Comparison of ENCODE assay signal across 8 cellular contexts in genomic region chr6:116278478-116278822, GRCh38. TPM values are rescaled to one million over a fixed set of nuclear protein-coding genes. Genes with fewer than 3 reads are reported as not detected.
A peak's percentile ranks its signal among the peaks of the same experiment; 100 is the strongest.
DNase-seq lines count a peak whose midpoint lies in the region; ATAC-seq and TF ChIP-seq lines count a peak whose summit lies in the region.

No MANE protein-coding gene starts in this region.

- H3K36me3 ChIP-seq in DND-41 (ENCODE audit: insufficient read depth, low read length), result peaks cover 52% of the 10 kb centered on the region
- H3K36me3 ChIP-seq in Panc1 (ENCODE audit: control insufficient read depth, insufficient read depth, low read length), result peaks cover 8% of the 10 kb centered on the region
- no peaks in the 10 kb centered on the region for H3K36me3 ChIP-seq in parathyroid adenoma (ENCODE audit: control insufficient read depth, insufficient read depth, low read length)

- in situ Hi-C loops in Panc1 (cut with HindIII; ENCODE audit: low pct_unique_long_range_greater_than_20kb, low sequenced_read_pairs), result no loop called here

- peaks cover 60% of the 10 kb centered on the region for H3K4me1 ChIP-seq in DND-41 (ENCODE audit: insufficient read depth, low read length)
- peaks cover 28% of the 10 kb centered on the region for H3K4me1 ChIP-seq in Panc1 (ENCODE audit: control insufficient read depth, insufficient read depth, low read length)
- peaks cover 26% of the 10 kb centered on the region for H3K4me1 ChIP-seq in parathyroid adenoma

- peaks cover 66% of the 10 kb centered on the region for H3K79me2 ChIP-seq in DND-41 (ENCODE audit: insufficient read depth, low read length)
- peaks cover 48% of the 10 kb centered on the region for H3K79me2 ChIP-seq in parathyroid adenoma

- peak overlapping the region; percentile 60 to 95; a peak in 3 of 4 replicates for H3K4me3 ChIP-seq in DND-41 (ENCODE audit: low read depth in 1 of 2, low read length in 2 of 2)
- H3K4me3 ChIP-seq in Panc1 (ENCODE audit: low read depth in 2 of 2, low read length in 2 of 2), result peak overlapping the region; percentile 91 to 92
- peak overlapping the region; percentile 63 for H3K4me3 ChIP-seq in epithelial cell of esophagus (ENCODE audit: low read length)
- H3K4me3 ChIP-seq in parathyroid adenoma (ENCODE audit: low read depth, low read length), result peak overlapping the region; percentile 96

- DNase-seq in DND-41 (no peak), Panc1 (ENCODE audit: low read depth, low spot score) (no peak), epithelial cell of esophagus (ENCODE audit: low read depth) (no peak), NCI-H128 (lab: John Stamatoyannopoulos, UW; ENCODE audit: unreplicated experiment) (no peak), HuH-7.5 (ENCODE audit: low spot score) (no peak), DMS53 (lab: John Stamatoyannopoulos, UW) (no peak), DMS153 (lab: John Stamatoyannopoulos, UW) (no peak)

- no TSS peak for BruUV-seq in Panc1 (replicated peaks; lab: Mats Ljungman, UMichigan)

- peak overlapping the region; percentile 98 for H3K4me2 ChIP-seq in DND-41 (ENCODE audit: insufficient read depth, low read length)
- H3K4me2 ChIP-seq in parathyroid adenoma (ENCODE audit: low read length), result peak overlapping the region; percentile 94

- H3K9ac ChIP-seq in DND-41 (ENCODE audit: low read depth, low read length) (peak overlapping the region; percentile 93), parathyroid adenoma (no peak overlapping the region)

- no peak overlapping the region for H2AFZ ChIP-seq in DND-41 (ENCODE audit: low read depth, low read length)
- no peak overlapping the region for H2AFZ ChIP-seq in parathyroid adenoma

- POLR2A ChIA-PET in Panc1 (lab: Charles Lee), result interaction anchor here (0.5 kb wide), 1 partner anchor 28 kb away, joined by 9 read pairs; no protein-coding TSS in a partner anchor

- H3K27me3 ChIP-seq in DND-41 (ENCODE audit: insufficient read depth, low read length, poor library complexity), result no peaks in the 10 kb centered on the region
- no peaks in the 10 kb centered on the region for H3K27me3 ChIP-seq in Panc1 (ENCODE audit: control insufficient read depth, insufficient read depth, low read length)
- H3K27me3 ChIP-seq in parathyroid adenoma (ENCODE audit: control insufficient read depth, insufficient read depth, low read length), result no peaks in the 10 kb centered on the region

- H4K20me1 ChIP-seq in DND-41 (ENCODE audit: insufficient read depth, low read length), result peaks cover 28% of the 10 kb centered on the region

- TF ChIP-seq CTCF in DND-41 (IDR thresholded peaks at IDR 0.05; ENCODE audit: borderline replicate concordance, extremely low read depth, low read length, poor library complexity, severe bottlenecking) (no peak), Panc1 (IDR thresholded peaks at IDR 0.05) (no peak), epithelial cell of esophagus (IDR thresholded peaks at IDR 0.05; ENCODE audit: insufficient read depth, low read depth, low read length, missing control alignments) (no peak), parathyroid adenoma (IDR thresholded peaks at IDR 0.05) (no peak)

- intact Hi-C loops in Panc1 (cut with micrococcal nuclease; ENCODE audit: unreplicated experiment), result no loop called here

- CTCF ChIA-PET in Panc1 (lab: Charles Lee), result interaction anchor here (1.5 to 1.8 kb wide), 2 partner anchors 9 to 10 kb away, joined by 3 to 9 read pairs; no protein-coding TSS in a partner anchor

- ATAC-seq in DND-41 (ENCODE audit: insufficient read depth, low read depth) (no peak), Panc1 (0 out of 2 replicates have a peak, but pooled peaks have one; percentile 9)

- H3K27ac ChIP-seq in DND-41 (ENCODE audit: low read length) (peak overlapping the region; percentile 92), Panc1 (ENCODE audit: low read length) (peak overlapping the region; percentile 98), parathyroid adenoma (peak overlapping the region; percentile 99)

- no peaks in the 10 kb centered on the region for H3K9me3 ChIP-seq in DND-41 (ENCODE audit: insufficient read depth, low read length, severe bottlenecking)
- no peaks in the 10 kb centered on the region for H3K9me3 ChIP-seq in Panc1 (ENCODE audit: control insufficient read depth, insufficient read depth, low read depth, low read length)
- H3K9me3 ChIP-seq in parathyroid adenoma (ENCODE audit: control insufficient read depth, low read length), result no peaks in the 10 kb centered on the region

RNA-seq across cellular contexts. Expression of gene TSPYL1, which starts 1.3 kb away (rescaled TPM):
- 103 TPM for total RNA-seq in Panc1 (2021; ENCODE audit: unreplicated experiment)
- polyA plus RNA-seq in Panc1 (2012; ENCODE audit: insufficient read length), result 56.1 TPM

RNA-seq across cellular contexts. Expression of gene TSPYL4, which starts 24.6 kb away (rescaled TPM):
- 7.6 TPM for total RNA-seq in Panc1 (2021; ENCODE audit: unreplicated experiment)
- polyA plus RNA-seq in Panc1 (2012; ENCODE audit: insufficient read length), result 3.7 TPM
